ENCODE assay signal across 1 cellular context in genomic region chr7:69693042-69693441, GRCh38.
TF ChIP-seq lines count a peak whose summit lies in the region.

No MANE protein-coding gene starts in this region.

TF ChIP-seq in H1, 55 proteins besides CTCF, POLR2A, EP300 and RAD21:
- TF ChIP-seq BRCA1 (IDR thresholded peaks at IDR 0.05; ENCODE audit: low read depth, low read length) (no peak), SRF (IDR thresholded peaks at IDR 0.05; ENCODE audit: low read depth, low read length) (no peak), SIN3A (conservative IDR thresholded peaks at IDR 0.05 in 1 of 2, IDR thresholded peaks at IDR 0.05 in 1 of 2; ENCODE audit: low read depth in 1 of 2, low read length in 2 of 2) (no peak)
